ENCODE assay signal across 8 cellular contexts in the genomic region with DNA sequence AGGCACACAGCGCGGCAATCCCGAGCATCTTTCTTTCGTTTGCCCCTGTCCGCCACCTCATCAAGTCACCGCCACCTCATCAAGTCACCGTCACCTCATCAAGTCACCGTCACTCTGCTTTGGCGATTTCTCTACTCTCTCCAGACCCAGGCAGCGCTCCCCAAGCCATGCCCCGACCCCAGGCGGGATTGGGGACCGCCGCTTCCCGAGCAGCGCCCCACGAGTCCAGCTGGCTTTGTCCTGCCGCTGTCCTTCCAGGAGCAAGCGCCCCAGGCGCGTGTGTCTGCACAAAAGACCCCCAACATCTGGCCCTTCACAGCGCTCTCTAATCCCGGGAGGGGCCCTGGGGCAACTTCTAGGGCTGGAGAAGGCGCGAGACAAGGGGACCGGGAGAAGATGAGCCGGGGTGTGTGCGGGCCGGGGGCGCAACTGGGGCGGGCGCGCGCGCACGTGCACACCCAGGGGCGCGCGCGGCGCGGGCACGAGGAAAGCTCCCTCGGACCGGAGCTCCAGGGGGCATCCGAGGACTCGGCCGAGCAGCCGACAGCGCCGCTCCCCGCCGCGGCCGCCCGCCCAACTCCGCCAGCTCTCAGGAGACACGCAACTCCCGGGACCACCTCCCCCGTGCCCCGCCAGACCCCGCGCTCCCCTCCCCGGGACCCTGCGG. TPM values are rescaled to one million over a fixed set of nuclear protein-coding genes. Genes with fewer than 3 reads are reported as not detected.
DNase-seq lines count a peak whose midpoint lies in the region; ATAC-seq and TF ChIP-seq lines count a peak whose summit lies in the region.

No MANE protein-coding gene starts in this region.

- peak overlapping the region; percentile 75; the same call in 1 of the 2 replicates for H2AFZ ChIP-seq in Karpas-422 (ENCODE audit: low read length)

- no peak for TF ChIP-seq CTCF in activated CD8-positive, alpha-beta T cell treated with anti-CD3 and anti-CD28 coated beads for 36 hours (IDR thresholded peaks at IDR 0.05)
- TF ChIP-seq CTCF in endothelial cell (IDR thresholded peaks at IDR 0.05; ENCODE audit: unreplicated experiment) (no peak), testis (IDR thresholded peaks at IDR 0.05) (no peak)

- peak overlapping the region; percentile 85 for H3K4me2 ChIP-seq in Karpas-422 (ENCODE audit: low read depth, low read length, poor library complexity, severe bottlenecking)

- peak overlapping the region; percentile 72 for H3K4me3 ChIP-seq in Karpas-422 (ENCODE audit: low read length)
- peak overlapping the region; percentile 42 for H3K4me3 ChIP-seq in mononuclear cell (ENCODE audit: low read length)
- peak overlapping the region; percentile 91 to 97 for H3K4me3 ChIP-seq in testis

- H3K27me3 Mint-ChIP-seq in activated CD8-positive, alpha-beta T cell treated with anti-CD3 and anti-CD28 coated beads for 36 hours: peaks cover 41% of the 10 kb centered on the region
- peaks cover 13% of the 10 kb centered on the region for H3K27me3 Mint-ChIP-seq in endothelial cell (ENCODE audit: unreplicated experiment)

- intact Hi-C loops in activated CD8-positive, alpha-beta T cell treated with anti-CD3 and anti-CD28 coated beads for 36 hours (cut with micrococcal nuclease): loop anchor here (10.0 kb wide), 3 partner anchors 129 to 259 kb away; no protein-coding TSS in a partner anchor
- intact Hi-C loops in testis (cut with DNase I; ENCODE audit: low total_unique reads): loop anchor here (10.0 kb wide), 1 partner anchor 159 kb away; no protein-coding TSS in a partner anchor

- no peaks in the 10 kb centered on the region for H3K36me3 Mint-ChIP-seq in activated CD8-positive, alpha-beta T cell treated with anti-CD3 and anti-CD28 coated beads for 36 hours (ENCODE audit: low read depth)
- peaks cover 4% of the 10 kb centered on the region for H3K36me3 Mint-ChIP-seq in endothelial cell (ENCODE audit: low read depth, unreplicated experiment)

- TF ChIP-seq POLR2A in testis (IDR thresholded peaks at IDR 0.05): no peak

- H3K9me3 ChIP-seq in Karpas-422 (ENCODE audit: low read length) (no peaks in the 10 kb centered on the region), mononuclear cell (ENCODE audit: low read depth, low read length) (no peaks in the 10 kb centered on the region), testis (no peaks in the 10 kb centered on the region)

- peak overlapping the region; percentile 65 for H3K9ac ChIP-seq in Karpas-422 (ENCODE audit: low read length)

- DNase-seq in DMS153 (lab: John Stamatoyannopoulos, UW) (peak; percentile 21), Karpas-422 (peak; percentile 46), endothelial cell (ENCODE audit: low spot score) (peak; percentile 59), testis (peak; percentile 69), OCI-M2 (lab: John Stamatoyannopoulos, UW; ENCODE audit: unreplicated experiment) (no peak)
- peak; percentile 61 for DNase-seq in activated CD8-positive, alpha-beta T cell treated with anti-CD3 and anti-CD28 coated beads for 36 hours

- H3K9me3 Mint-ChIP-seq in activated CD8-positive, alpha-beta T cell treated with anti-CD3 and anti-CD28 coated beads for 36 hours: no peaks in the 10 kb centered on the region
- H3K9me3 Mint-ChIP-seq in endothelial cell (ENCODE audit: unreplicated experiment): no peaks in the 10 kb centered on the region

- CTCF ChIA-PET in activated CD8-positive, alpha-beta T cell treated with anti-CD3 and anti-CD28 coated beads for 36 hours (lab: Charles Lee): interaction anchor here (1.3 kb wide), 1 partner anchor 311 kb away, joined by 3 read pairs; no protein-coding TSS in a partner anchor

- no peaks in the 10 kb centered on the region for H3K9me2 ChIP-seq in Karpas-422 (replicated peaks; ENCODE audit: insufficient read depth, low read length)

- ATAC-seq in GM21723 (IDR thresholded peaks at IDR 0.05; ENCODE audit: unreplicated experiment): peak; percentile 38
- ATAC-seq in activated CD8-positive, alpha-beta T cell treated with anti-CD3 and anti-CD28 coated beads for 36 hours: peak; percentile 67

- WGBS in testis, 2 donors: 0 to 1% methylated on average over 23 to 39 of the region's 65 CpGs

- H3K4me3 Mint-ChIP-seq in activated CD8-positive, alpha-beta T cell treated with anti-CD3 and anti-CD28 coated beads for 36 hours: peak overlapping the region; percentile 76
- H3K4me3 Mint-ChIP-seq in endothelial cell (ENCODE audit: unreplicated experiment): peak overlapping the region; percentile 92

- H4K20me1 ChIP-seq in Karpas-422 (ENCODE audit: insufficient read depth, low read depth, low read length): no peaks in the 10 kb centered on the region

- peak overlapping the region; percentile 41 for H3K27ac Mint-ChIP-seq in activated CD8-positive, alpha-beta T cell treated with anti-CD3 and anti-CD28 coated beads for 36 hours
- H3K27ac Mint-ChIP-seq in endothelial cell (ENCODE audit: unreplicated experiment): peak overlapping the region; percentile 36

- H3K27me3 ChIP-seq in Karpas-422 (ENCODE audit: low read length) (no peaks in the 10 kb centered on the region), mononuclear cell (ENCODE audit: insufficient read depth, low read length) (peaks cover 68% of the 10 kb centered on the region), testis (no peaks in the 10 kb centered on the region)

- H3K27ac ChIP-seq in Karpas-422 (ENCODE audit: low read length) (no peak overlapping the region), testis (peak overlapping the region; percentile 91 to 95)

- no peaks in the 10 kb centered on the region for H3K79me2 ChIP-seq in Karpas-422 (ENCODE audit: low read length)

- POLR2A ChIA-PET in activated CD8-positive, alpha-beta T cell treated with anti-CD3 and anti-CD28 coated beads for 36 hours (lab: Charles Lee): no interaction called here

- H3K4me1 ChIP-seq in Karpas-422 (ENCODE audit: low read length) (peaks cover 3% of the 10 kb centered on the region), mononuclear cell (ENCODE audit: insufficient read depth, low read length) (peaks cover 17% of the 10 kb centered on the region), testis (peaks cover 3% of the 10 kb centered on the region)

- peaks cover 14% of the 10 kb centered on the region for H3K4me1 Mint-ChIP-seq in activated CD8-positive, alpha-beta T cell treated with anti-CD3 and anti-CD28 coated beads for 36 hours (ENCODE audit: low read depth)
- peaks cover 7% of the 10 kb centered on the region for H3K4me1 Mint-ChIP-seq in endothelial cell (ENCODE audit: unreplicated experiment)

- H3K36me3 ChIP-seq in Karpas-422 (ENCODE audit: insufficient read depth, low read length): no peaks in the 10 kb centered on the region
- H3K36me3 ChIP-seq in testis (ENCODE audit: low read depth, missing control alignments): no peaks in the 10 kb centered on the region

RNA-seq across cellular contexts. Expression of gene RNF152, which starts 0.6 kb away (rescaled TPM):
- total RNA-seq in Karpas-422 (2014; rRNA removed; shearing (Covaris generic); ENCODE audit: low replicate concordance): 0.07 and 0.83 TPM in 2 replicates
- total RNA-seq in activated CD8-positive, alpha-beta T cell treated with anti-CD3 and anti-CD28 coated beads for 36 hours: under 1 TPM; 0.16 to 0.18 TPM
- total RNA-seq in endothelial cell (ENCODE audit: unreplicated experiment) (4.1 TPM), mononuclear cell (0.73 TPM), testis (10 to 100 TPM; 10.8 to 20.3 TPM)
- 2.3 TPM for polyA plus RNA-seq in testis (ENCODE audit: insufficient read depth, low read depth, low replicate concordance)

Comparison
In these comparisons a context has a peak if more than half of its experiments do, and no peak if none do; other contexts are left out.
1. H3K4me3 ChIP-seq: peak in every context shown above with its lines; median percentile 94 in testis; 72 in Karpas-422; 42 in mononuclear cell.